Comparison of ENCODE assay signal across 18 cellular contexts in the genomic region with DNA sequence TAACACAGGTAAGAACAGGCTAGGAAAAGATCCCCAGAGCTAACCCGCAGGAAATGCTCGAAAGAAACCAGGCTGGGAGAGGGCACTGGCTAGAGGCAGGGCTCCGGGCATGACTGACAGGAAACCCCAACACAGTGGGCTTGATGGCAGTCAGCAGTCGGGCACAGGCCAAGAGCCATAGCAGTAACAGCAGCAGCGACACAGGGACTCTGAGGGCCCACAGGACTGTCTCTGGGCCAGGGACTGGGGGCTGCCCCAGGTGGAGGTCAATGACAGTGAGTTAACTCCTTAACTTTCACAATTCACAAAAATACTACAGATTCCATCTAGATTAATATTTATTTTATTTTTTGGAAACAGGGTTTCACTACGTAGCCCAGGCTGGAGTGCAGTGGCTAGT.
"Had no signal": no experiment of that assay in that cellular context is flagged by ENCODE, and none has a peak within 500 bp of the region (broad histone marks: within the 10 kb centered on the region; RNA-seq: fewer than 3 reads in every experiment).

No MANE protein-coding gene starts in this region.

- H3K27ac ChIP-seq: cardiac muscle cell, foreskin keratinocyte, left lung, transverse colon had no signal

- H3K4me3 Mint-ChIP-seq: activated CD4-positive, alpha-beta T cell treated with anti-CD3 and anti-CD28 coated beads, Interleukin-2, amount 10 ng/mL, durations not matched to agents 24 days and 14 days; activated CD8-positive, alpha-beta T cell treated with anti-CD3 and anti-CD28 coated beads for 36 hours; activated naive CD8-positive, alpha-beta T cell treated with anti-CD3 and anti-CD28 coated beads, Interleukin-2, amount 10 ng/mL, durations not matched to agents 7 days and 5 days; dendritic cell treated with granulocyte-macrophage colony-stimulating factor and Interleukin-4, amounts not matched to agents 40 ng/mL and 50 ng/mL, for 4 days; effector memory CD8-positive, alpha-beta T cell had no signal

- H3K9me3 ChIP-seq: left lung, transverse colon had no signal

- H3K27ac Mint-ChIP-seq: activated CD4-positive, alpha-beta T cell treated with anti-CD3 and anti-CD28 coated beads, Interleukin-2, amount 10 ng/mL, durations not matched to agents 24 days and 14 days; activated CD8-positive, alpha-beta T cell treated with anti-CD3 and anti-CD28 coated beads for 36 hours; activated naive CD8-positive, alpha-beta T cell treated with anti-CD3 and anti-CD28 coated beads, Interleukin-2, amount 10 ng/mL, durations not matched to agents 7 days and 5 days had no signal

- H3K36me3 ChIP-seq: cardiac muscle cell, transverse colon had no signal

- H3K27me3 ChIP-seq: cardiac muscle cell, foreskin keratinocyte, left lung, transverse colon had no signal

- H3K27me3 Mint-ChIP-seq: activated CD4-positive, alpha-beta T cell treated with anti-CD3 and anti-CD28 coated beads, Interleukin-2, amount 10 ng/mL, durations not matched to agents 24 days and 14 days; activated CD8-positive, alpha-beta T cell treated with anti-CD3 and anti-CD28 coated beads for 36 hours; activated naive CD8-positive, alpha-beta T cell treated with anti-CD3 and anti-CD28 coated beads, Interleukin-2, amount 10 ng/mL, durations not matched to agents 7 days and 5 days; dendritic cell treated with granulocyte-macrophage colony-stimulating factor and Interleukin-4, amounts not matched to agents 40 ng/mL and 50 ng/mL, for 4 days; effector memory CD8-positive, alpha-beta T cell had no signal

- H3K9me3 Mint-ChIP-seq: activated CD4-positive, alpha-beta T cell treated with anti-CD3 and anti-CD28 coated beads, Interleukin-2, amount 10 ng/mL, durations not matched to agents 24 days and 14 days; activated CD8-positive, alpha-beta T cell treated with anti-CD3 and anti-CD28 coated beads for 36 hours; activated naive CD8-positive, alpha-beta T cell treated with anti-CD3 and anti-CD28 coated beads, Interleukin-2, amount 10 ng/mL, durations not matched to agents 7 days and 5 days; dendritic cell treated with granulocyte-macrophage colony-stimulating factor and Interleukin-4, amounts not matched to agents 40 ng/mL and 50 ng/mL, for 4 days; effector memory CD8-positive, alpha-beta T cell had no signal

- DNase-seq: activated CD4-positive, alpha-beta T cell treated with anti-CD3 and anti-CD28 coated beads, Interleukin-2, amount 10 ng/mL, durations not matched to agents 24 days and 14 days; activated CD8-positive, alpha-beta T cell treated with anti-CD3 and anti-CD28 coated beads for 36 hours; activated naive CD4-positive, alpha-beta T cell treated with Interleukin-2 at 50 U/mL for 16 hours; activated naive CD8-positive, alpha-beta T cell treated with anti-CD3 and anti-CD28 coated beads, Interleukin-2, amount 10 ng/mL, durations not matched to agents 7 days and 5 days; amygdala; effector memory CD8-positive, alpha-beta T cell; foreskin keratinocyte; hippocampal formation; left lung; retina; stimulated activated CD4-positive, alpha-beta T cell treated with anti-CD3 and anti-CD28 coated beads, Interleukin-12 subunit alpha, Interleukin-12 subunit beta, amount 100 ng/mL, for 4 hours; stimulated activated CD4-positive, alpha-beta T cell treated with anti-CD3 and anti-CD28 coated beads, Interleukin-1b, Interleukin-23, amount 100 ng/mL, for 48 hours; stimulated activated CD8-positive, alpha-beta memory T cell treated with anti-CD3 and anti-CD28 coated beads, Interleukin-4, amount 100 ng/mL, for 48 hours; stimulated activated naive CD4-positive, alpha-beta T cell; T1000; transverse colon had no signal

- ATAC-seq: activated CD8-positive, alpha-beta T cell treated with anti-CD3 and anti-CD28 coated beads for 36 hours; effector memory CD8-positive, alpha-beta T cell; foreskin keratinocyte; left lung had no signal

- H3K4me3 ChIP-seq: cardiac muscle cell, left lung, transverse colon had no signal
